Comparison of ENCODE assay signal across 1 cellular context in the genomic region with DNA sequence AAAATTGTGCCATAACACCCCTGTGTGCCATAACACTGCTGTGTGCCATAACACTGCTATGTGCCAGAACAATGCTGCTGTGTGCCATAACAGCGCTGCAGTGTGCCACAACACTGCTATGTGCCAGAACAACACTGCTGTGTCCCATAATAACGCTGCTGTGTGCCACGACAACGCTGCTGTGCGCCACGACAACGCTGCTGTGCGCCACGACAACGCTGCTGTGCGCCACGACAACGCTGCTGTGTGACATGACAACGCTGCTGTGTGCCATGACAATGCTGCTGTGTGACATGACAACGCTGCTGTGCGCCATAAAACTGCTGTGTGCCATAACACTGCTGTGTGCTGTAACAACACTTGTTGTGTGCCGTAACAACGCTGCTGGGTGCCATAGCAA.
TF ChIP-seq lines count a peak whose summit lies in the region.

No MANE protein-coding gene starts in this region.

TF ChIP-seq in SK-N-SH treated with all-trans-retinoic acid at 6 μM for 48 hours, 23 proteins besides CTCF, POLR2A, EP300 and RAD21:
- TF ChIP-seq TSHZ2 (CRISPR knock-in tag; IDR thresholded peaks at IDR 0.05) (no peak), ZC3H10 (CRISPR knock-in tag; IDR thresholded peaks at IDR 0.05) (no peak), OSR1 (CRISPR knock-in tag; IDR thresholded peaks at IDR 0.05) (no peak), ZFP30 (CRISPR knock-in tag; IDR thresholded peaks at IDR 0.05) (no peak), GLIS3 (CRISPR knock-in tag; IDR thresholded peaks at IDR 0.05) (no peak), TOX (CRISPR knock-in tag; IDR thresholded peaks at IDR 0.05; ENCODE audit: borderline replicate concordance) (no peak), CREB5 (CRISPR knock-in tag; IDR thresholded peaks at IDR 0.05; ENCODE audit: low read depth) (no peak), TCF4 (CRISPR knock-in tag; IDR thresholded peaks at IDR 0.05; ENCODE audit: borderline replicate concordance) (no peak), CSDC2 (CRISPR knock-in tag; IDR thresholded peaks at IDR 0.05) (no peak), BACH2 (CRISPR knock-in tag; IDR thresholded peaks at IDR 0.05; ENCODE audit: borderline replicate concordance) (no peak), RARB (CRISPR knock-in tag; IDR thresholded peaks at IDR 0.05) (no peak), ZNF8 (CRISPR knock-in tag; IDR thresholded peaks at IDR 0.05) (no peak), ESRRG (CRISPR knock-in tag; IDR thresholded peaks at IDR 0.05) (no peak), ZNF70 (CRISPR knock-in tag; IDR thresholded peaks at IDR 0.05) (no peak), ARNTL (CRISPR knock-in tag; IDR thresholded peaks at IDR 0.05; ENCODE audit: borderline replicate concordance, low read depth) (no peak), PPARA (CRISPR knock-in tag; IDR thresholded peaks at IDR 0.05; ENCODE audit: borderline replicate concordance) (no peak), SNAI2 (CRISPR knock-in tag; IDR thresholded peaks at IDR 0.05) (no peak)
- TF ChIP-seq, protein P1, sequence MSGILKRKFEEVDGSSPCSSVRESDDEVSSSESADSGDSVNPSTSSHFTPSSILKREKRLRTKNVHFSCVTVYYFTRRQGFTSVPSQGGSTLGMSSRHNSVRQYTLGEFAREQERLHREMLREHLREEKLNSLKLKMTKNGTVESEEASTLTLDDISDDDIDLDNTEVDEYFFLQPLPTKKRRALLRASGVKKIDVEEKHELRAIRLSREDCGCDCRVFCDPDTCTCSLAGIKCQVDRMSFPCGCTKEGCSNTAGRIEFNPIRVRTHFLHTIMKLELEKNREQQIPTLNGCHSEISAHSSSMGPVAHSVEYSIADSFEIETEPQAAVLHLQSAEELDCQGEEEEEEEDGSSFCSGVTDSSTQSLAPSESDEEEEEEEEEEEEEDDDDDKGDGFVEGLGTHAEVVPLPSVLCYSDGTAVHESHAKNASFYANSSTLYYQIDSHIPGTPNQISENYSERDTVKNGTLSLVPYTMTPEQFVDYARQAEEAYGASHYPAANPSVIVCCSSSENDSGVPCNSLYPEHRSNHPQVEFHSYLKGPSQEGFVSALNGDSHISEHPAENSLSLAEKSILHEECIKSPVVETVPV (CRISPR knock-in tag; IDR thresholded peaks at IDR 0.05): no peak
- TF ChIP-seq, protein P2, sequence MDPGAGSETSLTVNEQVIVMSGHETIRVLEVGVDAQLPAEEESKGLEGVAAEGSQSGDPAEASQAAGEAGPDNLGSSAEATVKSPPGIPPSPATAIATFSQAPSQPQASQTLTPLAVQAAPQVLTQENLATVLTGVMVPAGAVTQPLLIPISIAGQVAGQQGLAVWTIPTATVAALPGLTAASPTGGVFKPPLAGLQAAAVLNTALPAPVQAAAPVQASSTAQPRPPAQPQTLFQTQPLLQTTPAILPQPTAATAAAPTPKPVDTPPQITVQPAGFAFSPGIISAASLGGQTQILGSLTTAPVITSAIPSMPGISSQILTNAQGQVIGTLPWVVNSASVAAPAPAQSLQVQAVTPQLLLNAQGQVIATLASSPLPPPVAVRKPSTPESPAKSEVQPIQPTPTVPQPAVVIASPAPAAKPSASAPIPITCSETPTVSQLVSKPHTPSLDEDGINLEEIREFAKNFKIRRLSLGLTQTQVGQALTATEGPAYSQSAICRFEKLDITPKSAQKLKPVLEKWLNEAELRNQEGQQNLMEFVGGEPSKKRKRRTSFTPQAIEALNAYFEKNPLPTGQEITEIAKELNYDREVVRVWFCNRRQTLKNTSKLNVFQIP (CRISPR knock-in tag; IDR thresholded peaks at IDR 0.05; ENCODE audit: borderline replicate concordance, low read depth): no peak
